In genomic region chr5:5373351-5374033, GRCh38 we compare ENCODE assay signal across 20 cellular contexts. TPM values are rescaled to one million over a fixed set of nuclear protein-coding genes. Genes with fewer than 3 reads are reported as not detected.
DNase-seq lines count a peak whose midpoint lies in the region; ATAC-seq and TF ChIP-seq lines count a peak whose summit lies in the region.
"Had no signal": no experiment of that assay in that cellular context is flagged by ENCODE, and none has a peak within 500 bp of the region (broad histone marks: within the 10 kb centered on the region; RNA-seq: fewer than 3 reads in every experiment).

No MANE protein-coding gene starts in this region.

- no peak for TF ChIP-seq POLR2A in body of pancreas (IDR thresholded peaks at IDR 0.05)
- no peak for TF ChIP-seq POLR2A in suprapubic skin (IDR thresholded peaks at IDR 0.05)

- no peak overlapping the region for H3K4me2 ChIP-seq in mesendoderm (ENCODE audit: low read length)
- H3K4me2 ChIP-seq: neural progenitor cell had no signal

- no peak overlapping the region for H2BK120ac ChIP-seq in mesendoderm (ENCODE audit: low read depth, low read length)

- H3K4me1 ChIP-seq in body of pancreas (no peaks in the 10 kb centered on the region), suprapubic skin (peaks cover 3% of the 10 kb centered on the region), mesendoderm (ENCODE audit: control insufficient read depth, low read depth, low read length) (no peaks in the 10 kb centered on the region)

- H3K56ac ChIP-seq in mesendoderm (ENCODE audit: low read length) = no peak overlapping the region

- H3K79me1 ChIP-seq in mesendoderm (ENCODE audit: low read length) = no peaks in the 10 kb centered on the region

- H4K8ac ChIP-seq in mesendoderm (ENCODE audit: low read depth, low read length) = no peak overlapping the region

- no peak overlapping the region for H3K23ac ChIP-seq in mesendoderm (ENCODE audit: low read length)

- H3K27ac ChIP-seq in body of pancreas (no peak overlapping the region), suprapubic skin (peak overlapping the region; percentile 58), mesendoderm (ENCODE audit: low read depth, low read length) (no peak overlapping the region)
- H3K27ac ChIP-seq: neural progenitor cell had no signal

- H3K79me2 ChIP-seq in mesendoderm (ENCODE audit: control insufficient read depth, insufficient read depth, low read length) = no peaks in the 10 kb centered on the region

- no peak overlapping the region for H2BK15ac ChIP-seq in mesendoderm (replicated peaks; ENCODE audit: low read depth)

- H3K9me3 ChIP-seq in body of pancreas (no peaks in the 10 kb centered on the region), suprapubic skin (no peaks in the 10 kb centered on the region)

- no peak overlapping the region for H2AK5ac ChIP-seq in mesendoderm (ENCODE audit: low read length)

- ATAC-seq in body of pancreas (peak; percentile 66), GM18909 (IDR thresholded peaks at IDR 0.05; ENCODE audit: poor library complexity, unreplicated experiment) (no peak), GM21390 (IDR thresholded peaks at IDR 0.05; ENCODE audit: unreplicated experiment) (no peak)
- ATAC-seq: effector memory CD8-positive, alpha-beta T cell; Panc1 had no signal

- 94 to 100% methylated on average over 2 of the region's 2 CpGs for WGBS in body of pancreas, 2 donors
- WGBS in suprapubic skin = 76% methylated on average over 2 of the region's 2 CpGs
- WGBS in mesendoderm (ENCODE audit: extremely low coverage, insufficient coverage, low lambda C conversion rate) = no CpG with 5 or more reads among the region's 2 CpGs

- H3K4ac ChIP-seq in mesendoderm (ENCODE audit: low read depth, low read length) = no peak overlapping the region

- TF ChIP-seq CTCF in body of pancreas (IDR thresholded peaks at IDR 0.05) (no peak), suprapubic skin (IDR thresholded peaks at IDR 0.05) (no peak)

- H3K9ac ChIP-seq in mesendoderm (ENCODE audit: low read length) = no peak overlapping the region
- H3K9ac ChIP-seq: neural progenitor cell had no signal

- H3K27me3 ChIP-seq in body of pancreas = no peaks in the 10 kb centered on the region
- H3K27me3 ChIP-seq in suprapubic skin = no peaks in the 10 kb centered on the region
- H3K27me3 ChIP-seq in mesendoderm (ENCODE audit: insufficient read depth, low read length, poor library complexity) = no peaks in the 10 kb centered on the region
- H3K27me3 ChIP-seq: neural progenitor cell had no signal

- no peak for TF ChIP-seq EP300 in suprapubic skin (IDR thresholded peaks at IDR 0.05)

- intact Hi-C loops in body of pancreas (cut with DNase I) = no loop called here

- no peak overlapping the region for H3K18ac ChIP-seq in mesendoderm (ENCODE audit: low read length)

- no peak overlapping the region for H4K5ac ChIP-seq in mesendoderm (ENCODE audit: low read length)

- H3K36me3 ChIP-seq in body of pancreas (replicated peaks in 1 of 2; ENCODE audit: insufficient read depth in 1 of 2, low read depth in 2 of 2) (no peaks in the 10 kb centered on the region), suprapubic skin (no peaks in the 10 kb centered on the region), mesendoderm (ENCODE audit: control insufficient read depth, insufficient read depth, low read length) (no peaks in the 10 kb centered on the region)
- H3K36me3 ChIP-seq: neural progenitor cell had no signal

- no peak overlapping the region for H2BK5ac ChIP-seq in mesendoderm (ENCODE audit: low read length)

- DNase-seq in GM04504 (ENCODE audit: low read depth) (peak; percentile 20), body of pancreas (peak in 2 of 4 donors; percentile 9 to 46), mucosa of gallbladder (ENCODE audit: low spot score) (peak; percentile 15), suprapubic skin (ENCODE audit: low spot score in 2 of 2) (no peak), mesendoderm (no peak), SKM-1 (lab: John Stamatoyannopoulos, UW; ENCODE audit: unreplicated experiment) (no peak)
- DNase-seq: activated CD4-positive, alpha-beta T cell treated with anti-CD3 and anti-CD28 coated beads for 48 hours; activated effector memory CD4-positive, alpha-beta T cell treated with anti-CD3 and anti-CD28 coated beads, Interleukin-2, amount 50 U/mL, for 16 hours; amniotic stem cell; cerebellar nuclear complex; effector memory CD8-positive, alpha-beta T cell; hypothalamus; kidney; NCI-H1417 treated with DMSO at 0.1 percent for 48 hours; NCI-H2171; SW 1271 had no signal

- no peak overlapping the region for H3K4me3 ChIP-seq in body of pancreas
- H3K4me3 ChIP-seq in suprapubic skin = no peak overlapping the region
- no peak overlapping the region for H3K4me3 ChIP-seq in mesendoderm (ENCODE audit: low read length)
- H3K4me3 ChIP-seq: neural progenitor cell had no signal

RNA-seq across cellular contexts. Expression of gene ICE1, which starts 49.0 kb away (rescaled TPM):
- total RNA-seq in body of pancreas (10 to 100 TPM; 13.5 to 15.6 TPM), mucosa of gallbladder (21.8 TPM), suprapubic skin (10 to 100 TPM; 17.6 to 27.4 (median 24.1) TPM)
- 26.4 TPM for polyA plus RNA-seq in mesendoderm (2013, experiment 1 of 2)
- 26.6 TPM for polyA plus RNA-seq in mesendoderm (2013, experiment 2 of 2)

Comparison
In these comparisons a context has a peak if more than half of its experiments do, and no peak if none do; other contexts are left out.
1. DNase-seq: peak in GM04504 (single experiment) and mucosa of gallbladder (single experiment); none in suprapubic skin (0 of 2), mesendoderm (single experiment) and SKM-1 (single experiment).